ENCODE assay signal across 22 cellular contexts in the genomic region with DNA sequence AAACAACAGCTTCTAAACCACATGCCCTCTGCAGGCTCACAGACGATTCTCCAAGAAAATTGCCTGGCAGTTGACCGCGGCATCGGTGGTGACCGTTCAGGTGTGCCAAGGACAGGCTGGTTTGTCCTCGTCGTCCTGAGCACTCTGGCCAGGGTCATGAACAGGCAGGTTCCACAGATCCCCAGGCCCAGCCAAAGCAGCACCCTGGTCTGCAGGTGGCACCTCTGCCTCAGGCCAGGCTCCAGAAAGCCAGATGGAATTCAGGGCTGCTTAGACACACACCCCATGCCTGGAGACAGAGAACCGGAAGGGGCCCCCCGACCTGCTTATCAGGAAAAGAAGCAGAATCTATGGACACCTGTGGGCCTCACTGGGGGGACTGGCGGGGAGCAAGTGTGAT.
"Had no signal": no experiment of that assay in that cellular context is flagged by ENCODE, and none has a peak within 500 bp of the region (broad histone marks: within the 10 kb centered on the region; RNA-seq: fewer than 3 reads in every experiment).

No MANE protein-coding gene starts in this region.

- H3K4me1 ChIP-seq: foreskin keratinocyte, left ventricle myocardium inferior, lower lobe of right lung, psoas muscle, right lobe of liver, tibial artery, upper lobe of right lung, vagina had no signal

- DNase-seq: erythroblast; foreskin keratinocyte; immature natural killer cell; left cardiac atrium; left ventricle myocardium inferior; lower lobe of right lung; naive B cell; psoas muscle; retina; right lobe of liver; spleen; stimulated activated CD4-positive, alpha-beta T cell treated with anti-CD3 and anti-CD28 coated beads, Interleukin-15, amount 100 ng/mL, for 24 hours; stimulated activated CD4-positive, alpha-beta T cell treated with anti-CD3 and anti-CD28 coated beads, Interleukin-1b, Interleukin-23, amount 100 ng/mL, for 48 hours; stimulated activated CD4-positive, alpha-beta T cell treated with anti-CD3 and anti-CD28 coated beads, Interleukin-4, amount 100 ng/mL, for 24 hours; tibial artery; upper lobe of right lung had no signal

- H3K27ac ChIP-seq: foreskin keratinocyte, left ventricle myocardium inferior, lower lobe of right lung, psoas muscle, right lobe of liver, spleen, tibial artery, upper lobe of right lung, vagina had no signal

- H3K9me3 ChIP-seq: left ventricle myocardium inferior, lower lobe of right lung, psoas muscle, right lobe of liver, spleen, tibial artery, upper lobe of right lung, vagina had no signal

- H3K36me3 Mint-ChIP-seq: immature natural killer cell, naive B cell had no signal

- H3K27me3 Mint-ChIP-seq: dendritic cell treated with granulocyte-macrophage colony-stimulating factor and Interleukin-4, amounts not matched to agents 40 ng/mL and 50 ng/mL, for 4 days; memory B cell; stimulated activated memory B cell treated with anti-CD40 and anti-IgM and Interleukin-4, amounts not matched to agents 10 μg/mL and 1 μg/mL and 100 μg/mL, for 72 hours; stimulated activated naive CD8-positive, alpha-beta T cell treated with anti-CD3 and anti-CD28 coated beads, Interleukin-15, Interleukin-2, amounts not matched to agents 100 ng/mL and 50 ng/mL, for 24 hours had no signal

- H3K9me3 Mint-ChIP-seq: dendritic cell treated with granulocyte-macrophage colony-stimulating factor and Interleukin-4, amounts not matched to agents 40 ng/mL and 50 ng/mL, for 4 days; immature natural killer cell; memory B cell; naive B cell; nephron; stimulated activated memory B cell treated with anti-CD40 and anti-IgM and Interleukin-4, amounts not matched to agents 10 μg/mL and 1 μg/mL and 100 μg/mL, for 72 hours; stimulated activated naive CD8-positive, alpha-beta T cell treated with anti-CD3 and anti-CD28 coated beads, Interleukin-15, Interleukin-2, amounts not matched to agents 100 ng/mL and 50 ng/mL, for 24 hours had no signal

- H3K4me3 Mint-ChIP-seq: dendritic cell treated with granulocyte-macrophage colony-stimulating factor and Interleukin-4, amounts not matched to agents 40 ng/mL and 50 ng/mL, for 4 days; immature natural killer cell; memory B cell; naive B cell; nephron; stimulated activated memory B cell treated with anti-CD40 and anti-IgM and Interleukin-4, amounts not matched to agents 10 μg/mL and 1 μg/mL and 100 μg/mL, for 72 hours; stimulated activated naive CD8-positive, alpha-beta T cell treated with anti-CD3 and anti-CD28 coated beads, Interleukin-15, Interleukin-2, amounts not matched to agents 100 ng/mL and 50 ng/mL, for 24 hours had no signal

- ATAC-seq: foreskin keratinocyte; left cardiac atrium; lower lobe of right lung; psoas muscle; right lobe of liver; stimulated activated memory B cell treated with anti-CD40 and anti-IgM and Interleukin-4, amounts not matched to agents 10 μg/mL and 1 μg/mL and 100 μg/mL, for 72 hours; upper lobe of right lung had no signal

- H3K27ac Mint-ChIP-seq: dendritic cell treated with granulocyte-macrophage colony-stimulating factor and Interleukin-4, amounts not matched to agents 40 ng/mL and 50 ng/mL, for 4 days; immature natural killer cell; memory B cell; naive B cell; nephron; stimulated activated memory B cell treated with anti-CD40 and anti-IgM and Interleukin-4, amounts not matched to agents 10 μg/mL and 1 μg/mL and 100 μg/mL, for 72 hours; stimulated activated naive CD8-positive, alpha-beta T cell treated with anti-CD3 and anti-CD28 coated beads, Interleukin-15, Interleukin-2, amounts not matched to agents 100 ng/mL and 50 ng/mL, for 24 hours had no signal

- H3K36me3 ChIP-seq: left ventricle myocardium inferior, lower lobe of right lung, right lobe of liver, spleen, tibial artery, upper lobe of right lung, vagina had no signal

- H3K27me3 ChIP-seq: foreskin keratinocyte, right lobe of liver, tibial artery, upper lobe of right lung, vagina had no signal

- H3K4me3 ChIP-seq: left ventricle myocardium inferior, lower lobe of right lung, psoas muscle, right lobe of liver, spleen, tibial artery, upper lobe of right lung, vagina had no signal
